In the genomic region with DNA sequence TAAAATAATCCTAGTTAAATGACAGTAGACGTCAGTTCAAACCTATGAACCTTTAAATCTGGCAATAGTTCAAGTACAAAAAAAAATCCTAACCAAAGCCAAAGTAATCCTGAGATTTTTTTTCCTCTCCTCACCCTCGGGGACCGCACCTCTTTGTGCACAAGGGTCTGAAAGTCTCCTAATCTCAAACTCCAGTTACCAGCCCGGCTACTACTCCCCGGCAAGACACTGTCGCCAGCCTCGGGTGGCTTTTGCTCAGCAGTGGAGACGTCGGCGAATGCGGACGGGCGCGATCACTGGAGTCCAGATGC, we compare ENCODE assay signal across 8 cellular contexts. TPM values are rescaled to one million over a fixed set of nuclear protein-coding genes. Genes with fewer than 3 reads are reported as not detected.
A peak's percentile ranks its signal among the peaks of the same experiment; 100 is the strongest.
DNase-seq lines count a peak whose midpoint lies in the region; ATAC-seq, FAIRE-seq and TF ChIP-seq lines count a peak whose summit lies in the region.

No MANE protein-coding gene starts in this region.

- no peak for TF ChIP-seq RAD21 in liver (IDR thresholded peaks at IDR 0.05)

- no peaks in the 10 kb centered on the region for H3K27me3 Mint-ChIP-seq in CD4-positive, alpha-beta memory T cell

- no peak for DNase-seq in CD4-positive, alpha-beta memory T cell
- DNase-seq in tibial artery = no peak
- DNase-seq in cerebellar cortex (ENCODE audit: low spot score) = no peak
- DNase-seq in GM12892 (ENCODE audit: insufficient read length) = no peak
- DNase-seq in NCI-H510A (lab: John Stamatoyannopoulos, UW) = no peak

- TF ChIP-seq CTCF in liver (IDR thresholded peaks at IDR 0.05; ENCODE audit: low read depth, low read length, missing input control) = no peak
- no peak for TF ChIP-seq CTCF in tibial artery (IDR thresholded peaks at IDR 0.05)

- no peak for FAIRE-seq in GM12892 (lab: Jason Lieb, UNC)

- TF ChIP-seq POLR2A in GM12892 (IDR thresholded peaks at IDR 0.05; ENCODE audit: low read depth, low read length) = no peak

- POLR2A ChIA-PET in CD4-positive, alpha-beta memory T cell (lab: Charles Lee; ENCODE audit: partially characterized antibody) = interaction anchor here (0.9 to 4.9 kb wide), 7 partner anchors 10 to 462 kb away, joined by 4 to 53 read pairs (median 6); partner anchors contain the start of genes COPS4 and THAP9

- H3K27ac ChIP-seq in CD4-positive, alpha-beta memory T cell (ENCODE audit: low read depth, low read length) = peak overlapping the region; percentile 99
- H3K27ac ChIP-seq in angular gyrus (ENCODE audit: low read depth, low read length) (peak overlapping the region; percentile 87), liver (ENCODE audit: low read depth in 1 of 2, low read length in 2 of 2) (peak overlapping the region; percentile 99 to 100), tibial artery (peak overlapping the region; percentile 92 to 93)

- peak; percentile 0 for ATAC-seq in HG03460 (IDR thresholded peaks at IDR 0.05; ENCODE audit: unreplicated experiment)

- peak overlapping the region; percentile 66 to 91 for H3K4me3 ChIP-seq in CD4-positive, alpha-beta memory T cell (ENCODE audit: low read length in 2 of 2)
- H3K4me3 ChIP-seq in liver (ENCODE audit: low read depth in 1 of 3, low read length in 3 of 3) (peak overlapping the region; percentile 73 to 92 (median 87)), tibial artery (peak overlapping the region; percentile 80 to 87)

- CTCF ChIA-PET in CD4-positive, alpha-beta memory T cell (lab: Charles Lee; ENCODE audit: partially characterized antibody) = no interaction called here

- H3K9me3 Mint-ChIP-seq in CD4-positive, alpha-beta memory T cell = no peaks in the 10 kb centered on the region

- under 1% methylated on average over 14 of the region's 14 CpGs for WGBS in liver

- H3K36me3 ChIP-seq in CD4-positive, alpha-beta memory T cell (ENCODE audit: insufficient read depth, low read length) = peaks cover 9% of the 10 kb centered on the region
- peaks cover 0 to 10% (median 7%) of the 10 kb centered on the region in 4 donors for H3K36me3 ChIP-seq in liver (ENCODE audit: control insufficient read depth in 4 of 4, insufficient read depth in 3 of 4, low read depth in 1 of 4, low read length in 3 of 4)
- peaks cover 0 to 18% (median 7%) of the 10 kb centered on the region in 3 donors for H3K36me3 ChIP-seq in tibial artery

- peak overlapping the region; percentile 95 to 99 (median 98) for H3K27ac Mint-ChIP-seq in CD4-positive, alpha-beta memory T cell

- H3K27me3 ChIP-seq in CD4-positive, alpha-beta memory T cell (ENCODE audit: insufficient read depth, low read length) = no peaks in the 10 kb centered on the region
- H3K27me3 ChIP-seq in liver (ENCODE audit: control insufficient read depth in 4 of 4, insufficient read depth in 4 of 4, low read length in 3 of 4) (no peaks in the 10 kb centered on the region), tibial artery (no peaks in the 10 kb centered on the region)

- no peaks in the 10 kb centered on the region for H3K9me3 ChIP-seq in CD4-positive, alpha-beta memory T cell (ENCODE audit: control insufficient read depth in 1 of 2, low read length in 2 of 2)
- H3K9me3 ChIP-seq in liver (ENCODE audit: control insufficient read depth in 4 of 4, low read length in 3 of 4) (no peaks in the 10 kb centered on the region), tibial artery (no peaks in the 10 kb centered on the region)

- peak overlapping the region; percentile 89 to 96 (median 94) for H3K4me3 Mint-ChIP-seq in CD4-positive, alpha-beta memory T cell

- H3K36me3 Mint-ChIP-seq in CD4-positive, alpha-beta memory T cell = peaks cover 16 to 44% of the 10 kb centered on the region in 2 donors

- peaks cover 27 to 56% (median 37%) of the 10 kb centered on the region in 4 donors for H3K4me1 Mint-ChIP-seq in CD4-positive, alpha-beta memory T cell

- intact Hi-C loops in CD4-positive, alpha-beta memory T cell (cut with micrococcal nuclease) = loop anchor here (5.0 to 10.0 kb wide), 2 partner anchors 327 to 1396 kb away; no protein-coding TSS in a partner anchor
- intact Hi-C loops in tibial artery (cut with DNase I; ENCODE audit: low total_unique reads) = no loop called here

- H3K4me1 ChIP-seq in CD4-positive, alpha-beta memory T cell (ENCODE audit: insufficient read depth, low read length) = peaks cover 38% of the 10 kb centered on the region
- H3K4me1 ChIP-seq in liver (ENCODE audit: control insufficient read depth in 4 of 4, insufficient read depth in 4 of 4, low read length in 3 of 4) (peaks cover 6 to 48% (median 33%) of the 10 kb centered on the region in 4 donors), tibial artery (peaks cover 0 to 43% (median 22%) of the 10 kb centered on the region in 4 donors)

- peak overlapping the region; percentile 93 to 99 for H3K9ac ChIP-seq in liver (ENCODE audit: low read depth in 1 of 2, low read length in 2 of 2)

TF ChIP-seq in liver, 16 proteins besides CTCF, POLR2A, EP300 and RAD21:
- TF ChIP-seq, protein P1, sequence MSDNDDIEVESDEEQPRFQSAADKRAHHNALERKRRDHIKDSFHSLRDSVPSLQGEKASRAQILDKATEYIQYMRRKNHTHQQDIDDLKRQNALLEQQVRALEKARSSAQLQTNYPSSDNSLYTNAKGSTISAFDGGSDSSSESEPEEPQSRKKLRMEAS (IDR thresholded peaks at IDR 0.05) = no peak
- TF ChIP-seq TAF1 (conservative IDR thresholded peaks at IDR 0.05) (no peak), HNF4A (conservative IDR thresholded peaks at IDR 0.05) (no peak), REST (IDR thresholded peaks at IDR 0.05) (no peak), FOXA2 (IDR thresholded peaks at IDR 0.05) (peak; percentile 1), JUND (IDR thresholded peaks at IDR 0.05) (no peak), ZBTB33 (IDR thresholded peaks at IDR 0.05) (no peak)
- TF ChIP-seq, protein P2, sequence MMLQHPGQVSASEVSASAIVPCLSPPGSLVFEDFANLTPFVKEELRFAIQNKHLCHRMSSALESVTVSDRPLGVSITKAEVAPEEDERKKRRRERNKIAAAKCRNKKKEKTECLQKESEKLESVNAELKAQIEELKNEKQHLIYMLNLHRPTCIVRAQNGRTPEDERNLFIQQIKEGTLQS (IDR thresholded peaks at IDR 0.05) = no peak

RNA-seq across cellular contexts. Expression of gene SEC31A, which starts 0.4 kb away (rescaled TPM):
- total RNA-seq in CD4-positive, alpha-beta memory T cell = 100 to 1,000 TPM; 157 to 167 TPM
- polyA plus RNA-seq in CD4-positive, alpha-beta memory T cell = 100 to 1,000 TPM; 138 to 175 TPM
- total RNA-seq in liver = 100 to 1,000 TPM in 1 of 2 donors, 10 to 100 TPM in 1; 79.9 to 204 TPM
- 10 to 100 TPM; 87.9 to 89.9 TPM for polyA plus RNA-seq in liver
- 89.7 TPM for polyA plus RNA-seq in GM12892 (2012; ENCODE audit: missing spikeins)

RNA-seq across cellular contexts. Expression of gene THAP9, which starts 10.0 kb away (rescaled TPM):
- 1 to 10 TPM; 2.7 to 3.7 TPM for total RNA-seq in CD4-positive, alpha-beta memory T cell
- 1 to 10 TPM in 1 of 2 donors, under 1 TPM in 1; 0.77 to 2.4 TPM for polyA plus RNA-seq in CD4-positive, alpha-beta memory T cell
- total RNA-seq in liver = 1 to 10 TPM; 5.3 to 5.9 TPM
- polyA plus RNA-seq in liver = 1 to 10 TPM; 1.1 to 1.6 TPM
- polyA plus RNA-seq in GM12892 (2012; ENCODE audit: missing spikeins) = 2.4 TPM
